ENCODE assay signal across 10 cellular contexts in genomic region chr4:184328022-184328736, GRCh38.
A peak's percentile ranks its signal among the peaks of the same experiment; 100 is the strongest.
DNase-seq lines count a peak whose midpoint lies in the region; ATAC-seq and TF ChIP-seq lines count a peak whose summit lies in the region.
"Had no signal": no experiment of that assay in that cellular context is flagged by ENCODE, and none has a peak within 500 bp of the region (broad histone marks: within the 10 kb centered on the region; RNA-seq: fewer than 3 reads in every experiment).

No MANE protein-coding gene starts in this region.

- H3K9me3 Mint-ChIP-seq in effector memory CD8-positive, alpha-beta T cell, result no peaks in the 10 kb centered on the region
- H3K9me3 Mint-ChIP-seq in Calu3 (ENCODE audit: low read depth, unreplicated experiment) (no peaks in the 10 kb centered on the region), endothelial cell (ENCODE audit: unreplicated experiment) (no peaks in the 10 kb centered on the region)

- H3K4me1 Mint-ChIP-seq in effector memory CD8-positive, alpha-beta T cell (ENCODE audit: low read depth in 2 of 2), result peaks cover 0 to 4% of the 10 kb centered on the region in 2 donors
- H3K4me1 Mint-ChIP-seq in Calu3 (ENCODE audit: low read depth, unreplicated experiment) (peaks cover 23% of the 10 kb centered on the region), endothelial cell (ENCODE audit: unreplicated experiment) (no peaks in the 10 kb centered on the region)

- intact Hi-C loops in Calu3 (cut with micrococcal nuclease; ENCODE audit: unreplicated experiment), result no loop called here

- H3K4me3 Mint-ChIP-seq in effector memory CD8-positive, alpha-beta T cell, result no peak overlapping the region
- H3K4me3 Mint-ChIP-seq in Calu3 (ENCODE audit: low read depth, unreplicated experiment), result no peak overlapping the region
- H3K4me3 Mint-ChIP-seq in endothelial cell (ENCODE audit: unreplicated experiment), result no peak overlapping the region
- H3K4me3 Mint-ChIP-seq: nephron had no signal

- ATAC-seq in GM19455 (IDR thresholded peaks at IDR 0.05; ENCODE audit: unreplicated experiment) (peak; percentile 85), HG03439 (IDR thresholded peaks at IDR 0.05; ENCODE audit: unreplicated experiment) (peak; percentile 81)
- ATAC-seq in effector memory CD8-positive, alpha-beta T cell (replicated peaks), result peak; percentile 50
- ATAC-seq: HCT116 had no signal

- no peak for TF ChIP-seq CTCF in GM10248 (IDR thresholded peaks at IDR 0.05; ENCODE audit: control extremely low read depth, extremely low read depth, low read depth, missing control alignments)
- no peak for TF ChIP-seq CTCF in Calu3 (IDR thresholded peaks at IDR 0.05; ENCODE audit: unreplicated experiment)
- TF ChIP-seq CTCF in endothelial cell (IDR thresholded peaks at IDR 0.05; ENCODE audit: unreplicated experiment), result no peak

- CTCF ChIA-PET in GM10248 (lab: Yijun Ruan, JAX) (interaction anchor here (0.9 to 8.5 kb wide), 18 partner anchors 9 to 108 kb away, joined by 3 to 96 read pairs (median 5); no protein-coding TSS in a partner anchor), Calu3 (lab: Charles Lee) (interaction anchor here (0.8 kb wide), 1 partner anchor 29 kb away, joined by 4 read pairs; no protein-coding TSS in a partner anchor)

- H3K27ac Mint-ChIP-seq in effector memory CD8-positive, alpha-beta T cell, result peak overlapping the region in 1 of 2 donors; percentile 44
- no peak overlapping the region for H3K27ac Mint-ChIP-seq in Calu3 (ENCODE audit: unreplicated experiment)
- no peak overlapping the region for H3K27ac Mint-ChIP-seq in endothelial cell (ENCODE audit: unreplicated experiment)

- POLR2A ChIA-PET in GM10248 (lab: Yijun Ruan, JAX), result interaction anchor here (0.6 to 2.7 kb wide), 13 partner anchors 10 to 321 kb away, joined by 3 to 11 read pairs (median 4); partner anchors contain the start of genes CASP3 and PRIMPOL

- H3K27me3 Mint-ChIP-seq in effector memory CD8-positive, alpha-beta T cell, result no peaks in the 10 kb centered on the region
- H3K27me3 Mint-ChIP-seq in Calu3 (ENCODE audit: unreplicated experiment) (no peaks in the 10 kb centered on the region), endothelial cell (ENCODE audit: unreplicated experiment) (peaks cover 1% of the 10 kb centered on the region)

- no TSS peak for BruUV-seq in Calu3 (replicated peaks; lab: Mats Ljungman, UMichigan)

- no peaks in the 10 kb centered on the region for H3K36me3 Mint-ChIP-seq in effector memory CD8-positive, alpha-beta T cell (ENCODE audit: insufficient read depth)
- H3K36me3 Mint-ChIP-seq in Calu3 (ENCODE audit: insufficient read depth, unreplicated experiment) (no peaks in the 10 kb centered on the region), endothelial cell (ENCODE audit: low read depth, unreplicated experiment) (no peaks in the 10 kb centered on the region)

- DNase-seq in GM10248 (ENCODE audit: extremely low spot score), result peak; percentile 72
- no peak for DNase-seq in effector memory CD8-positive, alpha-beta T cell
- DNase-seq in effector CD8-positive, alpha-beta T cell (lab: John Stamatoyannopoulos, UW), result no peak
- DNase-seq in retina, result no peak
- no peak for DNase-seq in Calu3
- DNase-seq in endothelial cell (ENCODE audit: low spot score), result no peak
